ENCODE assay signal across 8 cellular contexts in the genomic region with DNA sequence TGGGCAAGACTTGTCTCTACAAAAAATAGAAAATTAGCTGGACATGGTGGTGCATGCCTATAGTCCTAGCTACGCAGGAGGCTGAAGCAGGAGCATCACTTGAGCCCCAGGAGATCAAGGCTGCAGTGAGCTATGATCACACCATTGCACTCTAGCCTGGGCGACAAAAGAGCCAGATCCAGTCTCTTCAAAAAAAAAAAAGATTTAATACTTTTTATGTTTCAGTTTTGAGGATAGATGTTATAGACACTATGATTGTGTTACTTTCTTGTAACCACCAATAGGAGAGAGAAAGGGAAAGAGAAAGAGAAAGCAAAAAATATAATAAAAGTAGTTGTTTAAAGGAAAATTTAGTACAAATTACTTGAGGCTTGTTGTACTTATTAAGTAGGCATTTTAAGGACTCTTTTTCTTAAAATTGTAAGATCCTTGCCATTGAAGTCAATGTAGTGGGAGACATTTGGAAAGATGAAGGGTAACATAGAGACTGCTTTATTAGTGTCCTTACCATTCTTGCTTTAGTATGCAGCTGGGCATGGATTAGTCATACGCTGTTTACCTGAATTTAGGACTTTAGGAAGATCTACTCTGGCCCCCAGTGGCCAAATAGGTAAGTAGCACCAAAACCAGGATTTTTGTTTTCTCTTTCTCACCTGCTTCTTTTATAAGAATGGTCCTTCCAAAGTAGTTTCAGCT. TPM values are rescaled to one million over a fixed set of nuclear protein-coding genes. Genes with fewer than 3 reads are reported as not detected.
DNase-seq lines count a peak whose midpoint lies in the region; ATAC-seq, FAIRE-seq and TF ChIP-seq lines count a peak whose summit lies in the region.

No MANE protein-coding gene starts in this region.

- H2AFZ ChIP-seq in GM23248 (no peak overlapping the region), OCI-LY3 (ENCODE audit: low read depth, low read length) (no peak overlapping the region)

- WGBS in GM23248 (ENCODE audit: low coverage in 1 of 2, low lambda C conversion rate in 2 of 2, missing lambda C conversion rate in 2 of 2), 2 experiments: 81 to 84% methylated on average over 3 of the region's 3 CpGs

- ATAC-seq in stimulated activated naive B cell treated with anti-CD40 and anti-IgM and Interleukin-4, amounts not matched to agents 10 μg/mL and 1 μg/mL and 100 μg/mL, for 72 hours (replicated peaks): peak; percentile 74 to 93

- H4K20me1 ChIP-seq in GM23248 (ENCODE audit: insufficient read depth) (no peaks in the 10 kb centered on the region), OCI-LY3 (ENCODE audit: insufficient read depth, low read length) (no peaks in the 10 kb centered on the region)

- peak; percentile 78 for TF ChIP-seq CTCF in 22Rv1 (IDR thresholded peaks at IDR 0.05)
- peak; percentile 76 for TF ChIP-seq CTCF in OCI-LY3 (IDR thresholded peaks at IDR 0.05; ENCODE audit: low read depth, low read length)
- TF ChIP-seq CTCF in astrocyte of the cerebellum (IDR thresholded peaks at IDR 0.05; ENCODE audit: low read depth, low read length, missing control alignments): peak; percentile 68

- peaks cover 0 to 6% (median 3%) of the 10 kb centered on the region in 3 donors for H3K4me1 Mint-ChIP-seq in IgD-negative memory B cell
- H3K4me1 Mint-ChIP-seq in stimulated activated naive B cell treated with anti-CD40 and anti-IgM and Interleukin-4, amounts not matched to agents 10 μg/mL and 1 μg/mL and 100 μg/mL, for 72 hours: no peaks in the 10 kb centered on the region

- DNase-seq in GM23248 (peak; percentile 75), astrocyte of the cerebellum (ENCODE audit: low read depth) (peak; percentile 54)
- DNase-seq in stimulated activated naive B cell treated with anti-CD40 and anti-IgM and Interleukin-4, amounts not matched to agents 10 μg/mL and 1 μg/mL and 100 μg/mL, for 72 hours: peak; percentile 18

- H3K9ac ChIP-seq in GM23248 (no peak overlapping the region), OCI-LY3 (ENCODE audit: low read length) (no peak overlapping the region)

- in situ Hi-C loops in GM23248 (cut with MboI): loop anchor here (5.0 kb wide), 1 partner anchor 65 kb away; no protein-coding TSS in a partner anchor
- in situ Hi-C loops in astrocyte of the cerebellum (cut with HindIII; ENCODE audit: low sequenced_read_pairs): no loop called here

- H3K4me1 ChIP-seq in GM23248 (ENCODE audit: insufficient read depth) (peaks cover 29% of the 10 kb centered on the region), OCI-LY3 (ENCODE audit: low read length) (peaks cover 2% of the 10 kb centered on the region; the same call in 1 of the 2 replicates)

- H3K9me3 ChIP-seq in GM23248 (ENCODE audit: low read depth): no peaks in the 10 kb centered on the region
- no peaks in the 10 kb centered on the region for H3K9me3 ChIP-seq in OCI-LY3 (ENCODE audit: insufficient read depth, low read length)

- H3K27me3 Mint-ChIP-seq in IgD-negative memory B cell: no peaks in the 10 kb centered on the region
- H3K27me3 Mint-ChIP-seq in stimulated activated naive B cell treated with anti-CD40 and anti-IgM and Interleukin-4, amounts not matched to agents 10 μg/mL and 1 μg/mL and 100 μg/mL, for 72 hours: no peaks in the 10 kb centered on the region

- no peaks in the 10 kb centered on the region for H3K9me3 Mint-ChIP-seq in IgD-negative memory B cell
- no peaks in the 10 kb centered on the region for H3K9me3 Mint-ChIP-seq in stimulated activated naive B cell treated with anti-CD40 and anti-IgM and Interleukin-4, amounts not matched to agents 10 μg/mL and 1 μg/mL and 100 μg/mL, for 72 hours

- peak overlapping the region in 3 of 4 donors; percentile 42 to 61 (median 46) for H3K4me3 Mint-ChIP-seq in IgD-negative memory B cell
- H3K4me3 Mint-ChIP-seq in stimulated activated naive B cell treated with anti-CD40 and anti-IgM and Interleukin-4, amounts not matched to agents 10 μg/mL and 1 μg/mL and 100 μg/mL, for 72 hours: no peak overlapping the region

- H3K79me2 ChIP-seq in GM23248 (ENCODE audit: insufficient read depth) (no peaks in the 10 kb centered on the region), OCI-LY3 (ENCODE audit: low read length) (no peaks in the 10 kb centered on the region)

- FAIRE-seq in G401.6 (lab: Jason Lieb, UNC) (peak; percentile 94), islet of Langerhans (lab: Jason Lieb, UNC) (peak; percentile 97)

- peak overlapping the region in 2 of 3 donors; percentile 2 to 40 for H3K27ac Mint-ChIP-seq in IgD-negative memory B cell
- no peak overlapping the region for H3K27ac Mint-ChIP-seq in stimulated activated naive B cell treated with anti-CD40 and anti-IgM and Interleukin-4, amounts not matched to agents 10 μg/mL and 1 μg/mL and 100 μg/mL, for 72 hours

- H3K36me3 Mint-ChIP-seq in IgD-negative memory B cell: peaks cover 1% of the 10 kb centered on the region
- H3K36me3 Mint-ChIP-seq in stimulated activated naive B cell treated with anti-CD40 and anti-IgM and Interleukin-4, amounts not matched to agents 10 μg/mL and 1 μg/mL and 100 μg/mL, for 72 hours: no peaks in the 10 kb centered on the region

- no peaks in the 10 kb centered on the region for H3K9me2 ChIP-seq in GM23248 (ENCODE audit: insufficient read depth)

- H3K27me3 ChIP-seq in GM23248 (replicated peaks; ENCODE audit: insufficient read depth) (no peaks in the 10 kb centered on the region), OCI-LY3 (ENCODE audit: low read depth, low read length) (no peaks in the 10 kb centered on the region)

- no peaks in the 10 kb centered on the region for H3K36me3 ChIP-seq in GM23248 (ENCODE audit: low read depth)
- no peaks in the 10 kb centered on the region for H3K36me3 ChIP-seq in OCI-LY3 (replicated peaks; ENCODE audit: low read depth, low read length)

- no peak overlapping the region for H3K4me3 ChIP-seq in GM23248
- H3K4me3 ChIP-seq in OCI-LY3 (ENCODE audit: low read length): 0 out of 2 replicates have a peak overlapping the region, but pooled peaks have one; percentile 25
- no peak overlapping the region for H3K4me3 ChIP-seq in astrocyte of the cerebellum (ENCODE audit: low read depth, low read length)

- H3K4me2 ChIP-seq in GM23248 (ENCODE audit: unreplicated experiment) (peak overlapping the region; percentile 19), OCI-LY3 (ENCODE audit: low read length) (peak overlapping the region; percentile 48)

- peaks cover 21% of the 10 kb centered on the region for H3F3A ChIP-seq in GM23248 (ENCODE audit: insufficient read depth)

- H3K27ac ChIP-seq in 22Rv1 (no peak overlapping the region), GM23248 (no peak overlapping the region), OCI-LY3 (ENCODE audit: low read length) (no peak overlapping the region)

RNA-seq across cellular contexts. Expression of gene ZDHHC23, which starts 35.1 kb away (rescaled TPM):
- 1.6 and 3.8 TPM in 2 replicates for total RNA-seq in GM23248 (2014; rRNA removed; shearing (Covaris generic))
- polyA plus RNA-seq in GM23248 (2016; fragmentation: Nextera tagmentation; extraction: Ambion mirVana): 0.40 and 0.98 TPM in 2 replicates
- 4.1 TPM for polyA plus RNA-seq in IgD-negative memory B cell

Comparison
In these comparisons a context has a peak if more than half of its experiments do, and no peak if none do; other contexts are left out.
1. DNase-seq: peak in every context shown above with its lines; median percentile 75 in GM23248; 54 in astrocyte of the cerebellum; 18 in stimulated activated naive B cell treated with anti-CD40 and anti-IgM and Interleukin-4, amounts not matched to agents 10 μg/mL and 1 μg/mL and 100 μg/mL, for 72 hours.
2. H3K4me3 Mint-ChIP-seq: peak in IgD-negative memory B cell (3 of 4); none in stimulated activated naive B cell treated with anti-CD40 and anti-IgM and Interleukin-4, amounts not matched to agents 10 μg/mL and 1 μg/mL and 100 μg/mL, for 72 hours (0 of 2).
3. Peak in every context shown above with its lines, with median percentiles within 50 percentile points of each other: CTCF ChIP-seq.